Comparison of ENCODE assay signal across 3 cellular contexts in genomic region chr12:74889073-74889472, GRCh38.
TF ChIP-seq lines count a peak whose summit lies in the region.

No MANE protein-coding gene starts in this region.

TF ChIP-seq in SK-N-SH, 30 proteins besides CTCF, POLR2A, EP300 and RAD21:
- TF ChIP-seq, protein P1, sequence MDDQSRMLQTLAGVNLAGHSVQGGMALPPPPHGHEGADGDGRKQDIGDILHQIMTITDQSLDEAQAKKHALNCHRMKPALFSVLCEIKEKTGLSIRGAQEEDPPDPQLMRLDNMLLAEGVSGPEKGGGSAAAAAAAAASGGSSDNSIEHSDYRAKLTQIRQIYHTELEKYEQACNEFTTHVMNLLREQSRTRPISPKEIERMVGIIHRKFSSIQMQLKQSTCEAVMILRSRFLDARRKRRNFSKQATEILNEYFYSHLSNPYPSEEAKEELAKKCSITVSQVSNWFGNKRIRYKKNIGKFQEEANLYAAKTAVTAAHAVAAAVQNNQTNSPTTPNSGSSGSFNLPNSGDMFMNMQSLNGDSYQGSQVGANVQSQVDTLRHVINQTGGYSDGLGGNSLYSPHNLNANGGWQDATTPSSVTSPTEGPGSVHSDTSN (IDR thresholded peaks at IDR 0.05): no peak
- TF ChIP-seq MAX (IDR thresholded peaks at IDR 0.05; ENCODE audit: low read depth) (no peak), NRF1 (IDR thresholded peaks at IDR 0.05; ENCODE audit: low read depth, low read length) (no peak), RFX5 (IDR thresholded peaks at IDR 0.05; ENCODE audit: low read length) (no peak), JUND (IDR thresholded peaks at IDR 0.05) (no peak), GATA2 (CRISPR knock-in tag; IDR thresholded peaks at IDR 0.05) (no peak), SMC3 (IDR thresholded peaks at IDR 0.05; ENCODE audit: low read depth, low read length) (no peak), SIN3A (IDR thresholded peaks at IDR 0.05; ENCODE audit: borderline replicate concordance, low read depth, low read length) (no peak), GABPA (IDR thresholded peaks at IDR 0.05; ENCODE audit: low read depth) (no peak), RXRA (IDR thresholded peaks at IDR 0.05; ENCODE audit: borderline replicate concordance, low read depth) (no peak), TCF12 (IDR thresholded peaks at IDR 0.05) (no peak), YY1 (IDR thresholded peaks at IDR 0.05; ENCODE audit: low read depth) (no peak), RCOR1 (IDR thresholded peaks at IDR 0.05; ENCODE audit: low read length) (no peak), FOSL2 (IDR thresholded peaks at IDR 0.05; ENCODE audit: borderline replicate concordance, low read depth) (no peak), TAF1 (IDR thresholded peaks at IDR 0.05; ENCODE audit: borderline replicate concordance, low read depth, low read length) (no peak), NFIC (IDR thresholded peaks at IDR 0.05; ENCODE audit: borderline replicate concordance) (no peak), EZH2phosphoT487 (IDR thresholded peaks at IDR 0.05; ENCODE audit: borderline replicate concordance, low read depth) (no peak), USF2 (IDR thresholded peaks at IDR 0.05; ENCODE audit: borderline replicate concordance, low read depth, low read length) (no peak)
- TF ChIP-seq, protein P2, sequence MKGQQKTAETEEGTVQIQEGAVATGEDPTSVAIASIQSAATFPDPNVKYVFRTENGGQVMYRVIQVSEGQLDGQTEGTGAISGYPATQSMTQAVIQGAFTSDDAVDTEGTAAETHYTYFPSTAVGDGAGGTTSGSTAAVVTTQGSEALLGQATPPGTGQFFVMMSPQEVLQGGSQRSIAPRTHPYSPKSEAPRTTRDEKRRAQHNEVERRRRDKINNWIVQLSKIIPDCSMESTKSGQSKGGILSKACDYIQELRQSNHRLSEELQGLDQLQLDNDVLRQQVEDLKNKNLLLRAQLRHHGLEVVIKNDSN (IDR thresholded peaks at IDR 0.05; ENCODE audit: borderline replicate concordance, low read depth): no peak

TF ChIP-seq in SK-N-SH treated with all-trans-retinoic acid at 6 μM for 48 hours, 23 proteins besides CTCF, POLR2A, EP300 and RAD21:
- TF ChIP-seq ZC3H10 (CRISPR knock-in tag; IDR thresholded peaks at IDR 0.05) (no peak), CSDC2 (CRISPR knock-in tag; IDR thresholded peaks at IDR 0.05) (no peak), PPARA (CRISPR knock-in tag; IDR thresholded peaks at IDR 0.05; ENCODE audit: borderline replicate concordance) (no peak), GLIS3 (CRISPR knock-in tag; IDR thresholded peaks at IDR 0.05) (no peak)

TF ChIP-seq in IMR-90, 13 proteins besides CTCF, POLR2A, EP300 and RAD21:
- TF ChIP-seq CHD1 (IDR thresholded peaks at IDR 0.05; ENCODE audit: low read depth, low read length) (no peak), SMC3 (IDR thresholded peaks at IDR 0.05; ENCODE audit: low read depth, low read length) (no peak), RCOR1 (IDR thresholded peaks at IDR 0.05; ENCODE audit: insufficient replicate concordance, low read length) (no peak), MXI1 (IDR thresholded peaks at IDR 0.05; ENCODE audit: borderline replicate concordance, low read depth, low read length) (no peak), RFX5 (IDR thresholded peaks at IDR 0.05; ENCODE audit: low read depth, low read length) (no peak), FOS (IDR thresholded peaks at IDR 0.05; ENCODE audit: low read depth, low read length) (no peak), MAZ (IDR thresholded peaks at IDR 0.05; ENCODE audit: borderline replicate concordance, low read depth, low read length) (no peak), CEBPB (IDR thresholded peaks at IDR 0.05; ENCODE audit: low read depth, low read length) (no peak), BHLHE40 (IDR thresholded peaks at IDR 0.05; ENCODE audit: low read depth, low read length) (no peak)
